ENCODE assay signal across 2 cellular contexts in genomic region chr16:87836346-87836843, GRCh38.
TF ChIP-seq lines count a peak whose summit lies in the region.

No MANE protein-coding gene starts in this region.

TF ChIP-seq in A549, 52 proteins besides CTCF, POLR2A, EP300 and RAD21:
- TF ChIP-seq JUN (IDR thresholded peaks at IDR 0.05): peak in 1 of 2 experiments; percentile 16; a peak in 2 of 5 replicates
- TF ChIP-seq E2F6 (IDR thresholded peaks at IDR 0.05; ENCODE audit: borderline replicate concordance, low read depth): no peak

TF ChIP-seq in HepG2, 621 proteins besides CTCF, POLR2A, EP300 and RAD21:
- TF ChIP-seq GATAD1 (CRISPR knock-in tag; IDR thresholded peaks at IDR 0.05) (no peak), ZC3H13 (CRISPR knock-in tag; IDR thresholded peaks at IDR 0.05) (0 out of 2 replicates have a peak, but pooled peaks have one; percentile 26), MIXL1 (CRISPR knock-in tag; IDR thresholded peaks at IDR 0.05) (no peak)
